ENCODE assay signal across 26 cellular contexts in genomic region chr5:149036970-149037369, GRCh38. TPM values are rescaled to one million over a fixed set of nuclear protein-coding genes. Genes with fewer than 3 reads are reported as not detected.
A peak's percentile ranks its signal among the peaks of the same experiment; 100 is the strongest.
DNase-seq lines count a peak whose midpoint lies in the region; ATAC-seq, FAIRE-seq and TF ChIP-seq lines count a peak whose summit lies in the region.
"Had no signal": no experiment of that assay in that cellular context is flagged by ENCODE, and none has a peak within 500 bp of the region (broad histone marks: within the 10 kb centered on the region; RNA-seq: fewer than 3 reads in every experiment).

No MANE protein-coding gene starts in this region.

- no peak overlapping the region for H2AFZ ChIP-seq in KMS-11 (ENCODE audit: low read depth)
- H2AFZ ChIP-seq in keratinocyte (ENCODE audit: control insufficient read depth, low read length): no peak overlapping the region

- H3K9ac ChIP-seq in KMS-11 (no peak overlapping the region), keratinocyte (ENCODE audit: control insufficient read depth, extremely low read depth, insufficient read depth, low read length) (no peak overlapping the region)
- H3K9ac ChIP-seq: BLaER1 had no signal

- H3K27ac Mint-ChIP-seq in activated T-cell treated with anti-CD3 and anti-CD28 coated beads, Interleukin-2, amount 50 U/mL, for 24 hours: peak overlapping the region; percentile 6
- H3K27ac Mint-ChIP-seq in activated T-helper 17 cell treated with anti-CD3 and anti-CD28 coated beads, Interleukin-2, amount 50 U/mL, for 72 hours: peak overlapping the region; percentile 13
- no peak overlapping the region for H3K27ac Mint-ChIP-seq in chondrocyte (ENCODE audit: unreplicated experiment)
- H3K27ac Mint-ChIP-seq: nephron progenitor cell; stimulated activated memory B cell treated with anti-CD40 and anti-IgM and Interleukin-4, amounts not matched to agents 10 μg/mL and 1 μg/mL and 100 μg/mL, for 72 hours; T-helper 2 cell treated with Interferon-gamma antibody and Interleukin-4, amounts not matched to agents 5 μg/mL and 100 μg/mL, for 36 hours had no signal

- TF ChIP-seq CTCF in KMS-11 (conservative IDR thresholded peaks at IDR 0.05; ENCODE audit: low read depth, low read length): no peak
- no peak for TF ChIP-seq CTCF in keratinocyte (optimal IDR thresholded peaks at IDR 0.05 in 1 of 3, IDR thresholded peaks at IDR 0.05 in 1 of 3, conservative IDR thresholded peaks at IDR 0.05 in 1 of 3; ENCODE audit: extremely low read depth in 1 of 3, insufficient read depth in 2 of 3, low read length in 3 of 3)
- TF ChIP-seq CTCF in chondrocyte (IDR thresholded peaks at IDR 0.05): no peak

- H3K27me3 Mint-ChIP-seq in activated T-cell treated with anti-CD3 and anti-CD28 coated beads, Interleukin-2, amount 50 U/mL, for 24 hours: peaks cover 6% of the 10 kb centered on the region
- no peaks in the 10 kb centered on the region for H3K27me3 Mint-ChIP-seq in activated T-cell treated with anti-CD3 and anti-CD28 coated beads, Interleukin-2, amount 50 U/mL, for 4 hours (ENCODE audit: low read depth)
- H3K27me3 Mint-ChIP-seq in activated T-helper 17 cell treated with anti-CD3 and anti-CD28 coated beads, Interleukin-2, amount 50 U/mL, for 72 hours: peaks cover 6% of the 10 kb centered on the region
- H3K27me3 Mint-ChIP-seq in chondrocyte (ENCODE audit: low read depth): no peaks in the 10 kb centered on the region

- H3K4me3 Mint-ChIP-seq in activated T-cell treated with anti-CD3 and anti-CD28 coated beads, Interleukin-2, amount 50 U/mL, for 24 hours: no peak overlapping the region
- H3K4me3 Mint-ChIP-seq in activated T-cell treated with anti-CD3 and anti-CD28 coated beads, Interleukin-2, amount 50 U/mL, for 4 hours: no peak overlapping the region
- no peak overlapping the region for H3K4me3 Mint-ChIP-seq in activated T-helper 17 cell treated with anti-CD3 and anti-CD28 coated beads, Interleukin-2, amount 50 U/mL, for 72 hours
- no peak overlapping the region for H3K4me3 Mint-ChIP-seq in chondrocyte (ENCODE audit: unreplicated experiment)
- H3K4me3 Mint-ChIP-seq: HFFc6; nephron progenitor cell; stimulated activated memory B cell treated with anti-CD40 and anti-IgM and Interleukin-4, amounts not matched to agents 10 μg/mL and 1 μg/mL and 100 μg/mL, for 72 hours; T-helper 2 cell treated with Interferon-gamma antibody and Interleukin-4, amounts not matched to agents 5 μg/mL and 100 μg/mL, for 36 hours had no signal

- DNase-seq in activated T-cell treated with anti-CD3 and anti-CD28 coated beads, Interleukin-2, amount 50 U/mL, for 24 hours: no peak
- DNase-seq in activated T-cell treated with anti-CD3 and anti-CD28 coated beads, Interleukin-2, amount 50 U/mL, for 4 hours: no peak
- DNase-seq in keratinocyte (ENCODE audit: low read depth, low spot score) (no peak), chondrocyte (ENCODE audit: low spot score) (no peak)
- no peak for DNase-seq in stimulated activated CD4-positive, alpha-beta T cell treated with anti-CD3 and anti-CD28 coated beads, Interleukin-12 subunit alpha, Interleukin-12 subunit beta, amount 100 ng/mL, for 4 hours
- DNase-seq: adrenal gland, HFFc6, left cardiac atrium, mesendoderm, MM.1S, NCI-H1694 treated with DMSO at 0.1 percent for 48 hours, NCI-H82, nephron progenitor cell, posterior cingulate gyrus, thyroid gland had no signal

- dilution Hi-C loops in keratinocyte (cut with MboI; ENCODE audit: extremely low pct_ligation_motif_present, low sequenced_read_pairs): no loop called here

- no peak for ATAC-seq in activated T-cell treated with anti-CD3 and anti-CD28 coated beads, Interleukin-2, amount 50 U/mL, for 4 hours
- ATAC-seq in activated T-helper 17 cell treated with anti-CD3 and anti-CD28 coated beads, Interleukin-2, amount 50 U/mL, for 72 hours (replicated peaks): no peak
- ATAC-seq in GM21423 (IDR thresholded peaks at IDR 0.05; ENCODE audit: unreplicated experiment): no peak
- ATAC-seq: Panc1 had no signal

- H3K4me1 Mint-ChIP-seq in activated T-cell treated with anti-CD3 and anti-CD28 coated beads, Interleukin-2, amount 50 U/mL, for 24 hours (ENCODE audit: low read depth): peaks cover 21% of the 10 kb centered on the region
- peaks cover 18% of the 10 kb centered on the region for H3K4me1 Mint-ChIP-seq in activated T-cell treated with anti-CD3 and anti-CD28 coated beads, Interleukin-2, amount 50 U/mL, for 4 hours (ENCODE audit: low read depth)
- H3K4me1 Mint-ChIP-seq in activated T-helper 17 cell treated with anti-CD3 and anti-CD28 coated beads, Interleukin-2, amount 50 U/mL, for 72 hours: peaks cover 11% of the 10 kb centered on the region
- no peaks in the 10 kb centered on the region for H3K4me1 Mint-ChIP-seq in chondrocyte (ENCODE audit: low read depth)
- H3K4me1 Mint-ChIP-seq: nephron progenitor cell had no signal

- H3K27me3 ChIP-seq in KMS-11 (ENCODE audit: insufficient read depth, low read depth) (no peaks in the 10 kb centered on the region), keratinocyte (ENCODE audit: control insufficient read depth, extremely low read depth, insufficient read depth, low read length) (no peaks in the 10 kb centered on the region)
- H3K27me3 ChIP-seq: BLaER1, cardiac muscle cell, thyroid gland had no signal

- peaks cover 42% of the 10 kb centered on the region for H3K4me1 ChIP-seq in KMS-11 (ENCODE audit: low read depth, poor library complexity, severe bottlenecking)
- no peaks in the 10 kb centered on the region for H3K4me1 ChIP-seq in keratinocyte (ENCODE audit: control insufficient read depth, extremely low read depth, insufficient read depth, low read length)
- H3K4me1 ChIP-seq: adrenal gland, thyroid gland had no signal

- no peaks in the 10 kb centered on the region for H3K9me3 Mint-ChIP-seq in activated T-cell treated with anti-CD3 and anti-CD28 coated beads, Interleukin-2, amount 50 U/mL, for 24 hours
- H3K9me3 Mint-ChIP-seq in activated T-cell treated with anti-CD3 and anti-CD28 coated beads, Interleukin-2, amount 50 U/mL, for 4 hours: no peaks in the 10 kb centered on the region
- no peaks in the 10 kb centered on the region for H3K9me3 Mint-ChIP-seq in activated T-helper 17 cell treated with anti-CD3 and anti-CD28 coated beads, Interleukin-2, amount 50 U/mL, for 72 hours
- H3K9me3 Mint-ChIP-seq in chondrocyte (ENCODE audit: low read depth): no peaks in the 10 kb centered on the region
- H3K9me3 Mint-ChIP-seq: HFFc6; nephron progenitor cell; stimulated activated memory B cell treated with anti-CD40 and anti-IgM and Interleukin-4, amounts not matched to agents 10 μg/mL and 1 μg/mL and 100 μg/mL, for 72 hours; T-helper 2 cell treated with Interferon-gamma antibody and Interleukin-4, amounts not matched to agents 5 μg/mL and 100 μg/mL, for 36 hours had no signal

- H3K36me3 ChIP-seq in KMS-11 (ENCODE audit: insufficient read depth) (no peaks in the 10 kb centered on the region), keratinocyte (ENCODE audit: control insufficient read depth in 2 of 2, extremely low read depth in 1 of 2, insufficient read depth in 2 of 2, low read length in 2 of 2) (peaks cover 18 to 25% of the 10 kb centered on the region in 2 experiments)
- H3K36me3 ChIP-seq: adrenal gland, BLaER1, cardiac muscle cell, thyroid gland had no signal

- no peaks in the 10 kb centered on the region for H3K79me2 ChIP-seq in KMS-11 (ENCODE audit: insufficient read depth, low read depth)
- H3K79me2 ChIP-seq in keratinocyte (ENCODE audit: control insufficient read depth, insufficient read depth, low read length): no peaks in the 10 kb centered on the region

- peak; percentile 13 for FAIRE-seq in keratinocyte (lab: Jason Lieb, UNC)

- no peaks in the 10 kb centered on the region for H3K36me3 Mint-ChIP-seq in activated T-cell treated with anti-CD3 and anti-CD28 coated beads, Interleukin-2, amount 50 U/mL, for 24 hours (ENCODE audit: low read depth)
- no peaks in the 10 kb centered on the region for H3K36me3 Mint-ChIP-seq in activated T-cell treated with anti-CD3 and anti-CD28 coated beads, Interleukin-2, amount 50 U/mL, for 4 hours (ENCODE audit: insufficient read depth)
- no peaks in the 10 kb centered on the region for H3K36me3 Mint-ChIP-seq in activated T-helper 17 cell treated with anti-CD3 and anti-CD28 coated beads, Interleukin-2, amount 50 U/mL, for 72 hours (ENCODE audit: low read depth)
- no peaks in the 10 kb centered on the region for H3K36me3 Mint-ChIP-seq in chondrocyte (ENCODE audit: low read depth)
- H3K36me3 Mint-ChIP-seq: stimulated activated memory B cell treated with anti-CD40 and anti-IgM and Interleukin-4, amounts not matched to agents 10 μg/mL and 1 μg/mL and 100 μg/mL, for 72 hours had no signal

- H3K27ac ChIP-seq in KMS-11 (no peak overlapping the region), keratinocyte (ENCODE audit: control insufficient read depth, insufficient read depth, low read length) (no peak overlapping the region)
- H3K27ac ChIP-seq: adrenal gland, BLaER1, cardiac muscle cell, SK-N-MC, thyroid gland had no signal

- H3K4me2 ChIP-seq in KMS-11 (peak overlapping the region; percentile 30; the same call in 1 of the 2 replicates), keratinocyte (ENCODE audit: control insufficient read depth, extremely low read depth, insufficient read depth, low read depth, low read length) (no peak overlapping the region)

- no peak overlapping the region for H3K4me3 ChIP-seq in KMS-11 (IDR thresholded peaks at IDR 0.05; ENCODE audit: insufficient read depth, low read depth, low read length)
- no peak overlapping the region for H3K4me3 ChIP-seq in keratinocyte (ENCODE audit: control insufficient read depth in 2 of 3, extremely low read depth in 1 of 3, insufficient read depth in 2 of 3, low read depth in 1 of 3, low read length in 3 of 3)
- H3K4me3 ChIP-seq: adrenal gland, BLaER1, cardiac muscle cell, SK-N-MC, thyroid gland had no signal

- H4K20me1 ChIP-seq in KMS-11 (ENCODE audit: insufficient read depth): no peaks in the 10 kb centered on the region
- no peaks in the 10 kb centered on the region for H4K20me1 ChIP-seq in keratinocyte (ENCODE audit: control insufficient read depth, extremely low read depth, insufficient read depth, low read length)
- H4K20me1 ChIP-seq: BLaER1 had no signal

- H3K9me1 ChIP-seq in keratinocyte (ENCODE audit: control insufficient read depth, extremely low read depth, insufficient read depth, low read length): no peaks in the 10 kb centered on the region

- H3K9me3 ChIP-seq in keratinocyte (ENCODE audit: control insufficient read depth, low read depth, low read length): no peaks in the 10 kb centered on the region
- H3K9me3 ChIP-seq: adrenal gland, BLaER1, thyroid gland had no signal

RNA-seq across cellular contexts. Expression of gene SH3TC2, which starts 25.9 kb away (rescaled TPM):
- total RNA-seq in activated T-cell treated with anti-CD3 and anti-CD28 coated beads, Interleukin-2, amount 50 U/mL, for 4 hours: not detected
- not detected for total RNA-seq in activated T-helper 17 cell treated with anti-CD3 and anti-CD28 coated beads, Interleukin-2, amount 50 U/mL, for 72 hours
- polyA plus RNA-seq in keratinocyte: 13.8 to 19.0 TPM (median 18.9 TPM) in 3 replicates
- polyA plus RNA-seq in keratinocyte (2011; ENCODE audit: low read depth): 1.9 TPM
- polyA plus RNA-seq in keratinocyte (2011; cell fraction: cytosol; rRNA removed): 6.8 and 8.1 TPM in 2 replicates
- 46.0 and 51.7 TPM in 2 replicates for polyA plus RNA-seq in keratinocyte (2011; cell fraction: nucleus; rRNA removed)
- 2.1 and 13.0 TPM in 2 replicates for polyA plus RNA-seq in keratinocyte (2012; ENCODE audit: low replicate concordance)
- polyA minus RNA-seq in keratinocyte: 31.0 to 50.0 TPM (median 41.5 TPM) in 3 replicates
- polyA minus RNA-seq in keratinocyte (2011; cell fraction: cytosol; rRNA and poly(A)+ RNA removed): 13.4 TPM
- polyA minus RNA-seq in keratinocyte (2011; cell fraction: nucleus; rRNA and poly(A)+ RNA removed): 40.9 and 60.6 TPM in 2 replicates
- 0.33 to 0.80 TPM (median 0.80 TPM) in 3 replicates for total RNA-seq in chondrocyte
- total RNA-seq: activated CD8-positive, alpha-beta memory T cell treated with anti-CD3 and anti-CD28 coated beads for 36 hours; G401 had no signal
